9 cellular contexts compared by ENCODE assay signal in the genomic region with DNA sequence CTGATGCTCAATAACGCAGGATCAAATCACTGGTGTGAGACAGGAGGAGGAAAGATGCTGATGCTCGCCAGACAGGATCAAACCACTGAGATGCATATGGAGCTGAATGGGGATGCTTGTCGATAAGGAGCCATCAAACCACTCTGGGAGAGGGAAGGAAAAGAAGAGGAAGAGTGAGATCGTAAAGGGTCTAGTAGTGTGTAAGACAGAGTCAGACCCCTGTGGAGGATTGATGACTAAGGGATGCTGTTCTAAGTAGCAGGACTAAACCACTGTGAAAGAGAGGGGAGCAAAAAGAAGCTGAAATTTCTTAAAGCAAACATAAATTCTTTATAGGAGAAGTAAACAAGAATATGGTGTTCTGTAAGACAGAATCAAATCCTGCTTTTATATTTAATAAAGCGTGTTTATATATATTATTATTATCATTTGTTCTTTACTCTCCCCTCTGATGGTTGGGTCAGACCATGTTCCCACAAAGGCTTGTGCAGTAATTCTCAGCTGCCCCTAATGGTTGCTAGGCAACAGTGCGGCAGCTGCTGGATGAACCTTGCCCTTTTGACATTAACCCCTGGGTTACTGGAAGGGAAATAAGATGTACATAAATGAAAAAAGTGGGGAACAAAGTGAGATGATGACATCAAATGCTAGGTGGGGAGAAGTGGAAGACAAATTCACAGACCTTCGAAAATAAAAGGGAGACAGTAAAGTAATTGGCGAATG.
A peak's percentile ranks its signal among the peaks of the same experiment; 100 is the strongest.
DNase-seq lines count a peak whose midpoint lies in the region; ATAC-seq lines count a peak whose summit lies in the region.
"Had no signal": no experiment of that assay in that cellular context is flagged by ENCODE, and none has a peak within 500 bp of the region (broad histone marks: within the 10 kb centered on the region; RNA-seq: fewer than 3 reads in every experiment).

No MANE protein-coding gene starts in this region.

- ATAC-seq in GM21737 (IDR thresholded peaks at IDR 0.05; ENCODE audit: unreplicated experiment) (no peak), HG03175 (IDR thresholded peaks at IDR 0.05; ENCODE audit: unreplicated experiment) (no peak), GM21447 (IDR thresholded peaks at IDR 0.05; ENCODE audit: unreplicated experiment) (no peak)

- DNase-seq in C1 segment of cervical spinal cord (lab: John Stamatoyannopoulos, UW) (peak in 8 of 14 donors; percentile 0 to 23 (median 5)), NCI-H1417 treated with DMSO at 0.1 percent for 48 hours (lab: John Stamatoyannopoulos, UW) (peak; percentile 62), SW480 (ENCODE audit: low spot score) (peak; percentile 50), iPS-NIHi7 (ENCODE audit: extremely low spot score) (peak; percentile 58)
- DNase-seq in activated CD4-positive, alpha-beta T cell treated with anti-CD3 and anti-CD28 coated beads, Interleukin-2, amount 50 U/mL, for 4 hours = no peak
- DNase-seq: WERI-Rb-1 had no signal

Comparison
In these comparisons a context has a peak if more than half of its experiments do, and no peak if none do; other contexts are left out.
1. DNase-seq: peak in C1 segment of cervical spinal cord (8 of 14), NCI-H1417 treated with DMSO at 0.1 percent for 48 hours (single experiment), SW480 (single experiment) and iPS-NIHi7 (single experiment); none in activated CD4-positive, alpha-beta T cell treated with anti-CD3 and anti-CD28 coated beads, Interleukin-2, amount 50 U/mL, for 4 hours (0 of 2).